In genomic region chr4:186021461-186022167, GRCh38 we compare ENCODE assay signal across 8 cellular contexts. TPM values are rescaled to one million over a fixed set of nuclear protein-coding genes. Genes with fewer than 3 reads are reported as not detected.
DNase-seq lines count a peak whose midpoint lies in the region; ATAC-seq, FAIRE-seq and TF ChIP-seq lines count a peak whose summit lies in the region.

No MANE protein-coding gene starts in this region.

- DNase-seq in D721Med (ENCODE audit: insufficient read length, low spot score) (peak; percentile 66), NB4 (ENCODE audit: low read depth) (peak; percentile 13), mammary epithelial cell (peak; percentile 11), kidney tubule cell (ENCODE audit: low spot score) (peak; percentile 42), upper lobe of left lung (no peak), immature natural killer cell (no peak)
- DNase-seq in CD4-positive, alpha-beta T cell: no peak

- no peaks in the 10 kb centered on the region for H4K20me1 ChIP-seq in mammary epithelial cell (ENCODE audit: insufficient read depth, low read length)

- dilution Hi-C loops in mammary epithelial cell (cut with HindIII; ENCODE audit: low sequenced_read_pairs): loop anchor here (10.0 kb wide), 1 partner anchor 377 kb away; no protein-coding TSS in a partner anchor

- H3K36me3 ChIP-seq in mammary epithelial cell (ENCODE audit: insufficient read depth, low read length) (no peaks in the 10 kb centered on the region), upper lobe of left lung (no peaks in the 10 kb centered on the region)

- no peaks in the 10 kb centered on the region for H3K36me3 Mint-ChIP-seq in CD4-positive, alpha-beta T cell (ENCODE audit: low read depth)
- no peaks in the 10 kb centered on the region for H3K36me3 Mint-ChIP-seq in immature natural killer cell

- CTCF ChIA-PET in mammary epithelial cell (lab: Charles Lee; ENCODE audit: low non-redundant PET): interaction anchor here (0.5 to 0.8 kb wide), 3 partner anchors 365 to 386 kb away, joined by 3 to 11 read pairs (median 4); no protein-coding TSS in a partner anchor
- CTCF ChIA-PET in CD4-positive, alpha-beta T cell (lab: Charles Lee): no interaction called here

- in situ Hi-C loops in mammary epithelial cell (cut with MboI; ENCODE audit: low sequenced_read_pairs in 2 of 2): loop anchor here (10.0 kb wide), 1 partner anchor 377 kb away; no protein-coding TSS in a partner anchor

- H3K9me3 Mint-ChIP-seq in CD4-positive, alpha-beta T cell: no peaks in the 10 kb centered on the region
- H3K9me3 Mint-ChIP-seq in immature natural killer cell: no peaks in the 10 kb centered on the region

- POLR2A ChIA-PET in CD4-positive, alpha-beta T cell (lab: Charles Lee): no interaction called here

- no peak overlapping the region for H3K27ac Mint-ChIP-seq in CD4-positive, alpha-beta T cell
- H3K27ac Mint-ChIP-seq in immature natural killer cell: no peak overlapping the region

- TF ChIP-seq EP300 in upper lobe of left lung (IDR thresholded peaks at IDR 0.05): no peak

- TF ChIP-seq CTCF in D721Med (IDR thresholded peaks at IDR 0.05; ENCODE audit: insufficient read depth, missing control alignments) (peak; percentile 88), NB4 (IDR thresholded peaks at IDR 0.05; ENCODE audit: low read depth, low read length) (peak; percentile 58), mammary epithelial cell (conservative IDR thresholded peaks at IDR 0.05 in 1 of 2, IDR thresholded peaks at IDR 0.05 in 1 of 2; ENCODE audit: extremely low read depth in 1 of 2, insufficient read depth in 1 of 2, low read depth in 1 of 2, low read length in 2 of 2) (peak; percentile 80 to 96), upper lobe of left lung (IDR thresholded peaks at IDR 0.05) (peak; percentile 38 to 64 (median 52))
- TF ChIP-seq CTCF in CD4-positive, alpha-beta T cell (IDR thresholded peaks at IDR 0.05): no peak

- H3K4me1 Mint-ChIP-seq in CD4-positive, alpha-beta T cell (ENCODE audit: low read depth): no peaks in the 10 kb centered on the region
- H3K4me1 Mint-ChIP-seq in immature natural killer cell: no peaks in the 10 kb centered on the region

- H3K27ac ChIP-seq in mammary epithelial cell (ENCODE audit: insufficient read depth, low read depth, low read length) (no peak overlapping the region), upper lobe of left lung (no peak overlapping the region)
- no peak overlapping the region for H3K27ac ChIP-seq in CD4-positive, alpha-beta T cell (ENCODE audit: low read depth, low read length)

- no peak overlapping the region for H3K9ac ChIP-seq in mammary epithelial cell (ENCODE audit: insufficient read depth, low read length)

- H3K4me3 ChIP-seq in NB4 (ENCODE audit: low read depth, low read length) (no peak overlapping the region), mammary epithelial cell (replicated peaks in 1 of 3; ENCODE audit: insufficient read depth in 1 of 3, low read depth in 2 of 3, low read length in 3 of 3) (no peak overlapping the region), upper lobe of left lung (no peak overlapping the region)

- ATAC-seq in upper lobe of left lung (ENCODE audit: low FRiP score in 2 of 2) (peak in 1 of 2 donors; percentile 80), HG03378 (IDR thresholded peaks at IDR 0.05; ENCODE audit: unreplicated experiment) (no peak)
- no peak for ATAC-seq in CD4-positive, alpha-beta T cell (ENCODE audit: poor library complexity)

- H3K27me3 ChIP-seq in mammary epithelial cell (ENCODE audit: insufficient read depth, low read length): no peaks in the 10 kb centered on the region
- no peaks in the 10 kb centered on the region for H3K27me3 ChIP-seq in upper lobe of left lung
- peaks cover 7% of the 10 kb centered on the region for H3K27me3 ChIP-seq in CD4-positive, alpha-beta T cell (ENCODE audit: control insufficient read depth, insufficient read depth, low read length)

- no TSS peak for BruUV-seq in mammary epithelial cell (replicated peaks; lab: Mats Ljungman, UMichigan)

- no peaks in the 10 kb centered on the region for H3K79me2 ChIP-seq in mammary epithelial cell (ENCODE audit: insufficient read depth, low read length)

- H3K9me3 ChIP-seq in mammary epithelial cell (replicated peaks; ENCODE audit: insufficient read depth, low read length): no peaks in the 10 kb centered on the region
- no peaks in the 10 kb centered on the region for H3K9me3 ChIP-seq in upper lobe of left lung
- H3K9me3 ChIP-seq in CD4-positive, alpha-beta T cell (ENCODE audit: control insufficient read depth, low read length): no peaks in the 10 kb centered on the region

- no peak for TF ChIP-seq POLR2A in NB4 (IDR thresholded peaks at IDR 0.05; ENCODE audit: extremely low read depth, insufficient read length)
- TF ChIP-seq POLR2A in upper lobe of left lung (IDR thresholded peaks at IDR 0.05): no peak

- peak overlapping the region; percentile 23 for H3K4me2 ChIP-seq in mammary epithelial cell (ENCODE audit: insufficient read depth, low read depth, low read length)

- no peaks in the 10 kb centered on the region for H3K4me1 ChIP-seq in mammary epithelial cell (ENCODE audit: insufficient read depth, low read length)
- H3K4me1 ChIP-seq in upper lobe of left lung: peaks cover 0 to 6% (median 1%) of the 10 kb centered on the region in 4 donors

- H3K4me3 Mint-ChIP-seq in CD4-positive, alpha-beta T cell: no peak overlapping the region
- H3K4me3 Mint-ChIP-seq in immature natural killer cell: no peak overlapping the region

- WGBS in mammary epithelial cell (ENCODE audit: low coverage, missing lambda C conversion rate): 10% methylated on average over 10 of the region's 11 CpGs
- 28 to 33% methylated on average over 6 to 11 of the region's 11 CpGs for WGBS in upper lobe of left lung, 2 donors

- H2AFZ ChIP-seq in mammary epithelial cell (ENCODE audit: low read depth, low read length): no peak overlapping the region

- H3K27me3 Mint-ChIP-seq in CD4-positive, alpha-beta T cell: peaks cover 30% of the 10 kb centered on the region
- peaks cover 3 to 6% (median 3%) of the 10 kb centered on the region in 3 donors for H3K27me3 Mint-ChIP-seq in immature natural killer cell (ENCODE audit: low read depth in 3 of 3)

- no peak for FAIRE-seq in D721Med (lab: Jason Lieb, UNC)

- intact Hi-C loops in mammary epithelial cell (cut with micrococcal nuclease): loop anchor here (1.0 kb wide), 2 partner anchors 365 to 380 kb away; no protein-coding TSS in a partner anchor
- intact Hi-C loops in CD4-positive, alpha-beta T cell (cut with DNase I, micrococcal nuclease): no loop called here

RNA-seq across cellular contexts. Expression of gene TLR3, which starts 47.3 kb away (rescaled TPM):
- total RNA-seq in mammary epithelial cell (1 to 10 TPM; 2.8 to 6.0 TPM), upper lobe of left lung (10 to 100 TPM in 4 of 6 donors, 1 to 10 TPM in 2; 1.9 to 20.0 (median 14.4) TPM)
- polyA plus RNA-seq in mammary epithelial cell (4.4 TPM), immature natural killer cell (10 to 100 TPM in 1 of 3 donors, 1 to 10 TPM in 2; 2.5 to 13.3 (median 5.8) TPM)
- 1.6 TPM for polyA minus RNA-seq in mammary epithelial cell
- under 1 TPM; 0.28 to 0.47 TPM for total RNA-seq in CD4-positive, alpha-beta T cell

Comparison
In these comparisons a context has a peak if more than half of its experiments do, and no peak if none do; other contexts are left out.
1. DNase-seq: peak in D721Med (single experiment), NB4 (single experiment), mammary epithelial cell (single experiment) and kidney tubule cell (single experiment); none in upper lobe of left lung (0 of 2), CD4-positive, alpha-beta T cell (0 of 10) and immature natural killer cell (0 of 3).